ENCODE assay signal across 23 cellular contexts in the genomic region with DNA sequence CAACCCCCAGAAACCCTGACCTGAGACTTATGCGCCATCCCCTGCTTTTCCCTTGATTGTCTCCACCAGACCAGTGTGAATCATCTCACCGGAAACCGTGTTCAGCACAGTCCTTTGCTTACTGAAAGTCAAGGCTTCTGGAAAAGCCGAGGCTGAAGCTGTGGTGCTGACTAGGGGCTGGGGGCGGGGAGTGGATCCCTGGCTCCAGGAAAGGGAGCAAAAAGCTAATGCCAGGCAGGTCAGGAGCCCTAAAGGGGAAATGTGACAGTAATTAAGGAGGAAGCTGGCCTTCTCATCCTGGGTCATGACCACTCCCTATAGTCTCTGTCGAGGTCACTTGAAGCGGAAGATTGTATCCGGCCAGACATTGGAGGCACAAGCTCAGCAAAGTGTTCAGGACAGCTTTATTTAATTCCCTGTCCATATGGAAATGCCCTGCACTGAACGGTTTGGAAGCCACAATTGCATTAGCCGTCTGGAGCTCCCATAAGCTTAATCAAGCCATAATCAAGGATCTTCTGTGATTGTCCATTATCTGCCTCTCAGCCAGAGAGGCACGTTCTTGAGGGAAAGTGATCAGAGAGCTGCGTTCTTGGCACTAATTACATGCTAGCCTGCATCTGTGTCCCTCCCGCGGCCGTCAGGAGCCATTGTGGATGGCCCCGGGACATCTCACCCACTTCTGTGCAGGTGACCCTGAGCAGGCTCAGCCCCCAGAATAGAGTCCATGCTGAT.
DNase-seq lines count a peak whose midpoint lies in the region; ATAC-seq lines count a peak whose summit lies in the region.
"Had no signal": no experiment of that assay in that cellular context is flagged by ENCODE, and none has a peak within 500 bp of the region (broad histone marks: within the 10 kb centered on the region; RNA-seq: fewer than 3 reads in every experiment).

No MANE protein-coding gene starts in this region.

- ATAC-seq in HG03460 (IDR thresholded peaks at IDR 0.05; ENCODE audit: unreplicated experiment): no peak
- ATAC-seq: left ventricle myocardium superior had no signal

- DNase-seq in DMS 273 treated with DMSO at 0.1 percent for 48 hours (lab: John Stamatoyannopoulos, UW) (peak; percentile 99), NCI-H82 (lab: John Stamatoyannopoulos, UW) (peak; percentile 99), dermis blood vessel endothelial cell (peak; percentile 68), lung microvascular endothelial cell (ENCODE audit: low read depth in 2 of 2) (peak; percentile 15 to 76), AG08396 (ENCODE audit: low spot score) (no peak), NOMO-1 treated with dmso at 0.1 percent for 144 hours (lab: John Stamatoyannopoulos, UW; ENCODE audit: unreplicated experiment) (no peak)
- DNase-seq in activated CD4-positive, CD25-positive, alpha-beta regulatory T cell (lab: John Stamatoyannopoulos, UW): no peak
- DNase-seq: activated CD4-positive, alpha-beta memory T cell treated with anti-CD3 and anti-CD28 coated beads, Interleukin-2, amount 10 ng/mL, durations not matched to agents 7 days and 5 days; activated CD8-positive, alpha-beta memory T cell treated with anti-CD3 and anti-CD28 coated beads, Interleukin-2, amount 50 U/mL, for 48 hours; activated naive CD4-positive, alpha-beta T cell treated with anti-CD3 and anti-CD28 coated beads for 36 hours; CD4-positive, alpha-beta memory T cell; H7; IMR-90; left ventricle myocardium superior; NCI-H1694; NCI-H510A treated with DMSO at 0.1 percent for 48 hours; nucleus accumbens; PC-9; Right ventricle myocardium superior; sigmoid colon; stimulated activated CD4-positive, alpha-beta T cell treated with anti-CD3 and anti-CD28 coated beads, Interleukin-4, amount 100 ng/mL, for 4 hours; trophoblast cell had no signal

Comparison
In these comparisons a context has a peak if more than half of its experiments do, and no peak if none do; other contexts are left out.
1. DNase-seq: peak in DMS 273 treated with DMSO at 0.1 percent for 48 hours (single experiment), NCI-H82 (single experiment), dermis blood vessel endothelial cell (single experiment) and lung microvascular endothelial cell (2 of 2); none in activated CD4-positive, CD25-positive, alpha-beta regulatory T cell (0 of 4), AG08396 (single experiment) and NOMO-1 treated with dmso at 0.1 percent for 144 hours (single experiment).